In genomic region chr3:54366007-54366406, GRCh38 we compare ENCODE assay signal across 25 cellular contexts.
"Had no signal": no experiment of that assay in that cellular context is flagged by ENCODE, and none has a peak within 500 bp of the region (broad histone marks: within the 10 kb centered on the region; RNA-seq: fewer than 3 reads in every experiment).

No MANE protein-coding gene starts in this region.

- H3K4me2 ChIP-seq: hepatocyte had no signal

- H3K4me3 ChIP-seq: colonic mucosa, coronary artery, dorsolateral prefrontal cortex, esophagus muscularis mucosa, esophagus squamous epithelium, gastrocnemius medialis, gastroesophageal sphincter, heart left ventricle, heart right ventricle, hepatocyte had no signal

- H3K27me3 ChIP-seq: colonic mucosa, dorsolateral prefrontal cortex, esophagus muscularis mucosa, esophagus squamous epithelium, foreskin keratinocyte, gastrocnemius medialis, gastroesophageal sphincter, heart left ventricle, heart right ventricle, hepatocyte had no signal

- H2AFZ ChIP-seq: hepatocyte had no signal

- ATAC-seq: effector memory CD8-positive, alpha-beta T cell; esophagus mucosa; foreskin keratinocyte; gastrocnemius medialis; gastroesophageal sphincter; heart left ventricle; heart right ventricle had no signal

- DNase-seq: colonic mucosa; cortex of kidney; dermis blood vessel endothelial cell; dorsolateral prefrontal cortex; effector CD4-positive, alpha-beta T cell; effector CD8-positive, alpha-beta T cell; effector memory CD4-positive, alpha-beta T cell; effector memory CD8-positive, alpha-beta T cell; endodermal cell; erythroblast; esophagus squamous epithelium; foreskin fibroblast; foreskin keratinocyte; foreskin melanocyte; gastrocnemius medialis; glutamatergic neuron; head of caudate nucleus; heart left ventricle; heart right ventricle had no signal

- H3K9me3 ChIP-seq: colonic mucosa, esophagus muscularis mucosa, esophagus squamous epithelium, gastrocnemius medialis, gastroesophageal sphincter, heart left ventricle, heart right ventricle had no signal

- H3K36me3 ChIP-seq: colonic mucosa, esophagus muscularis mucosa, esophagus squamous epithelium, gastrocnemius medialis, gastroesophageal sphincter, heart left ventricle, heart right ventricle had no signal

- H3K79me2 ChIP-seq: hepatocyte had no signal

- H3K4me1 ChIP-seq: colonic mucosa, esophagus muscularis mucosa, foreskin keratinocyte, gastrocnemius medialis, gastroesophageal sphincter, heart left ventricle, heart right ventricle had no signal

- H3K27ac ChIP-seq: colonic mucosa, coronary artery, dorsolateral prefrontal cortex, epithelial cell of prostate, esophagus muscularis mucosa, esophagus squamous epithelium, foreskin keratinocyte, gastrocnemius medialis, gastroesophageal sphincter, heart left ventricle, heart right ventricle, hepatocyte had no signal
